ENCODE assay signal across 10 cellular contexts in genomic region chr11:47918882-47919495, GRCh38.
A peak's percentile ranks its signal among the peaks of the same experiment; 100 is the strongest.
DNase-seq lines count a peak whose midpoint lies in the region; ATAC-seq lines count a peak whose summit lies in the region.
"Had no signal": no experiment of that assay in that cellular context is flagged by ENCODE, and none has a peak within 500 bp of the region (broad histone marks: within the 10 kb centered on the region; RNA-seq: fewer than 3 reads in every experiment).

No MANE protein-coding gene starts in this region.

- DNase-seq in HT1080 (ENCODE audit: low read depth) = peak; percentile 67
- DNase-seq in astrocyte of the hippocampus (ENCODE audit: low read depth, low spot score) = peak; percentile 69
- DNase-seq in myocyte (ENCODE audit: low read depth) = peak; percentile 47
- DNase-seq in NCI-H524 (lab: John Stamatoyannopoulos, UW) = no peak
- no peak for DNase-seq in activated T-helper 1 cell treated with anti-CD3 and anti-CD28 coated beads, Interleukin-12 subunit alpha, Interleukin-12 subunit beta, Interleukin-2, Interleukin-4 antibody, amounts not matched to agents 30 ng/mL and 10 ng/mL and 1 ng/mL, durations not matched to agents 14 hours and 24 hours and 36 hours (ENCODE audit: low spot score)
- DNase-seq in activated CD4-positive, alpha-beta T cell treated with anti-CD3 and anti-CD28 coated beads for 36 hours = no peak
- DNase-seq in activated CD4-positive, alpha-beta memory T cell treated with anti-CD3 and anti-CD28 coated beads for 36 hours = no peak
- DNase-seq: DMS 273 treated with DMSO at 0.1 percent for 48 hours, kidney had no signal

- ATAC-seq in activated CD4-positive, alpha-beta T cell treated with anti-CD3 and anti-CD28 coated beads for 36 hours = no peak

- H3K27me3 ChIP-seq in ACC112 (ENCODE audit: insufficient read depth, low read length) = no peaks in the 10 kb centered on the region

- H3K27ac Mint-ChIP-seq in activated T-helper 1 cell treated with anti-CD3 and anti-CD28 coated beads, Interleukin-12 subunit alpha, Interleukin-12 subunit beta, Interleukin-2, Interleukin-4 antibody, amounts not matched to agents 30 ng/mL and 10 ng/mL and 1 ng/mL, durations not matched to agents 14 hours and 24 hours and 36 hours = no peak overlapping the region
- H3K27ac Mint-ChIP-seq in activated CD4-positive, alpha-beta T cell treated with anti-CD3 and anti-CD28 coated beads for 36 hours = no peak overlapping the region
- no peak overlapping the region for H3K27ac Mint-ChIP-seq in activated CD4-positive, alpha-beta memory T cell treated with anti-CD3 and anti-CD28 coated beads for 36 hours

- no peaks in the 10 kb centered on the region for H3K36me3 ChIP-seq in ACC112 (ENCODE audit: insufficient read depth, low read length)

- H3K4me1 Mint-ChIP-seq in activated T-helper 1 cell treated with anti-CD3 and anti-CD28 coated beads, Interleukin-12 subunit alpha, Interleukin-12 subunit beta, Interleukin-2, Interleukin-4 antibody, amounts not matched to agents 30 ng/mL and 10 ng/mL and 1 ng/mL, durations not matched to agents 14 hours and 24 hours and 36 hours (ENCODE audit: low read depth) = peaks cover 53% of the 10 kb centered on the region
- H3K4me1 Mint-ChIP-seq in activated CD4-positive, alpha-beta T cell treated with anti-CD3 and anti-CD28 coated beads for 36 hours = peaks cover 59% of the 10 kb centered on the region
- peaks cover 66% of the 10 kb centered on the region for H3K4me1 Mint-ChIP-seq in activated CD4-positive, alpha-beta memory T cell treated with anti-CD3 and anti-CD28 coated beads for 36 hours (ENCODE audit: low read depth)

- peak overlapping the region; percentile 65; the same call in 1 of the 2 replicates for H3K27ac ChIP-seq in ACC112 (ENCODE audit: low read depth, low read length)

- peaks cover 31% of the 10 kb centered on the region for H3K4me1 ChIP-seq in ACC112 (ENCODE audit: control insufficient read depth, insufficient read depth, low read length, unreplicated experiment)

- CTCF ChIA-PET in activated CD4-positive, alpha-beta T cell treated with anti-CD3 and anti-CD28 coated beads for 36 hours (lab: Charles Lee) = interaction anchor here (0.6 to 1.7 kb wide), 6 partner anchors 13 to 136 kb away, joined by 3 to 7 read pairs (median 4); no protein-coding TSS in a partner anchor
- CTCF ChIA-PET in activated CD4-positive, alpha-beta memory T cell treated with anti-CD3 and anti-CD28 coated beads for 36 hours (lab: Charles Lee) = interaction anchor here (1.1 to 1.5 kb wide), 2 partner anchors 13 to 15 kb away, joined by 5 to 9 read pairs; no protein-coding TSS in a partner anchor

- H3K27me3 Mint-ChIP-seq in activated T-helper 1 cell treated with anti-CD3 and anti-CD28 coated beads, Interleukin-12 subunit alpha, Interleukin-12 subunit beta, Interleukin-2, Interleukin-4 antibody, amounts not matched to agents 30 ng/mL and 10 ng/mL and 1 ng/mL, durations not matched to agents 14 hours and 24 hours and 36 hours (ENCODE audit: insufficient read depth) = no peaks in the 10 kb centered on the region
- no peaks in the 10 kb centered on the region for H3K27me3 Mint-ChIP-seq in activated CD4-positive, alpha-beta T cell treated with anti-CD3 and anti-CD28 coated beads for 36 hours
- no peaks in the 10 kb centered on the region for H3K27me3 Mint-ChIP-seq in activated CD4-positive, alpha-beta memory T cell treated with anti-CD3 and anti-CD28 coated beads for 36 hours

- H2AFZ ChIP-seq in ACC112 (ENCODE audit: low read length, unreplicated experiment) = peak overlapping the region; percentile 64

- intact Hi-C loops in activated T-helper 1 cell treated with anti-CD3 and anti-CD28 coated beads, Interleukin-12 subunit alpha, Interleukin-12 subunit beta, Interleukin-2, Interleukin-4 antibody, amounts not matched to agents 30 ng/mL and 10 ng/mL and 1 ng/mL, durations not matched to agents 14 hours and 24 hours and 36 hours (cut with micrococcal nuclease) = no loop called here
- intact Hi-C loops in activated CD4-positive, alpha-beta T cell treated with anti-CD3 and anti-CD28 coated beads for 36 hours (cut with DNase I, micrococcal nuclease) = no loop called here
- intact Hi-C loops in activated CD4-positive, alpha-beta memory T cell treated with anti-CD3 and anti-CD28 coated beads for 36 hours (cut with micrococcal nuclease) = no loop called here

- no peak overlapping the region for H3K4me3 Mint-ChIP-seq in activated T-helper 1 cell treated with anti-CD3 and anti-CD28 coated beads, Interleukin-12 subunit alpha, Interleukin-12 subunit beta, Interleukin-2, Interleukin-4 antibody, amounts not matched to agents 30 ng/mL and 10 ng/mL and 1 ng/mL, durations not matched to agents 14 hours and 24 hours and 36 hours
- no peak overlapping the region for H3K4me3 Mint-ChIP-seq in activated CD4-positive, alpha-beta T cell treated with anti-CD3 and anti-CD28 coated beads for 36 hours
- H3K4me3 Mint-ChIP-seq in activated CD4-positive, alpha-beta memory T cell treated with anti-CD3 and anti-CD28 coated beads for 36 hours = no peak overlapping the region

- POLR2A ChIA-PET in activated CD4-positive, alpha-beta T cell treated with anti-CD3 and anti-CD28 coated beads for 36 hours (lab: Charles Lee) = no interaction called here
- POLR2A ChIA-PET in activated CD4-positive, alpha-beta memory T cell treated with anti-CD3 and anti-CD28 coated beads for 36 hours (lab: Charles Lee) = interaction anchor here (0.6 kb wide), 1 partner anchor 1800 kb away, joined by 3 read pairs; no protein-coding TSS in a partner anchor

- H3K4me3 ChIP-seq in ACC112 (ENCODE audit: low read depth, low read length) = no peak overlapping the region

- no peaks in the 10 kb centered on the region for H3K9me3 Mint-ChIP-seq in activated T-helper 1 cell treated with anti-CD3 and anti-CD28 coated beads, Interleukin-12 subunit alpha, Interleukin-12 subunit beta, Interleukin-2, Interleukin-4 antibody, amounts not matched to agents 30 ng/mL and 10 ng/mL and 1 ng/mL, durations not matched to agents 14 hours and 24 hours and 36 hours
- no peaks in the 10 kb centered on the region for H3K9me3 Mint-ChIP-seq in activated CD4-positive, alpha-beta T cell treated with anti-CD3 and anti-CD28 coated beads for 36 hours (ENCODE audit: low read depth)
- no peaks in the 10 kb centered on the region for H3K9me3 Mint-ChIP-seq in activated CD4-positive, alpha-beta memory T cell treated with anti-CD3 and anti-CD28 coated beads for 36 hours

- no peaks in the 10 kb centered on the region for H3K79me2 ChIP-seq in ACC112 (ENCODE audit: control insufficient read depth, insufficient read depth, low read length, unreplicated experiment)

- peaks cover 2% of the 10 kb centered on the region for H3K36me3 Mint-ChIP-seq in activated T-helper 1 cell treated with anti-CD3 and anti-CD28 coated beads, Interleukin-12 subunit alpha, Interleukin-12 subunit beta, Interleukin-2, Interleukin-4 antibody, amounts not matched to agents 30 ng/mL and 10 ng/mL and 1 ng/mL, durations not matched to agents 14 hours and 24 hours and 36 hours (ENCODE audit: low read depth)
- H3K36me3 Mint-ChIP-seq in activated CD4-positive, alpha-beta T cell treated with anti-CD3 and anti-CD28 coated beads for 36 hours (ENCODE audit: low read depth) = no peaks in the 10 kb centered on the region
- no peaks in the 10 kb centered on the region for H3K36me3 Mint-ChIP-seq in activated CD4-positive, alpha-beta memory T cell treated with anti-CD3 and anti-CD28 coated beads for 36 hours

Comparison
In these comparisons a context has a peak if more than half of its experiments do, and no peak if none do; other contexts are left out.
1. DNase-seq: peak in HT1080 (single experiment), astrocyte of the hippocampus (single experiment) and myocyte (single experiment); none in NCI-H524 (0 of 2), activated T-helper 1 cell treated with anti-CD3 and anti-CD28 coated beads, Interleukin-12 subunit alpha, Interleukin-12 subunit beta, Interleukin-2, Interleukin-4 antibody, amounts not matched to agents 30 ng/mL and 10 ng/mL and 1 ng/mL, durations not matched to agents 14 hours and 24 hours and 36 hours (single experiment), activated CD4-positive, alpha-beta T cell treated with anti-CD3 and anti-CD28 coated beads for 36 hours (single experiment) and activated CD4-positive, alpha-beta memory T cell treated with anti-CD3 and anti-CD28 coated beads for 36 hours (single experiment).